In genomic region chr1:214445846-214446614, GRCh38 we compare ENCODE assay signal across 8 cellular contexts.
DNase-seq lines count a peak whose midpoint lies in the region; ATAC-seq and TF ChIP-seq lines count a peak whose summit lies in the region.

No MANE protein-coding gene starts in this region.

- 0 to 9% methylated on average over 1 to 2 of the region's 2 CpGs for WGBS in gastroesophageal sphincter (ENCODE audit: low coverage in 1 of 2), 2 donors

- peak overlapping the region; percentile 37 for H3K4me3 Mint-ChIP-seq in T-helper 2 cell treated with Interferon-gamma antibody and Interleukin-4, amounts not matched to agents 5 μg/mL and 100 μg/mL, for 36 hours

- no peak for TF ChIP-seq EP300 in gastroesophageal sphincter (IDR thresholded peaks at IDR 0.05)

- H3K4me1 ChIP-seq in left ventricle myocardium inferior: peaks cover 37% of the 10 kb centered on the region
- peaks cover 9 to 46% (median 16%) of the 10 kb centered on the region in 3 donors for H3K4me1 ChIP-seq in gastroesophageal sphincter

- H3K27me3 ChIP-seq in left ventricle myocardium inferior (ENCODE audit: low read depth) (no peaks in the 10 kb centered on the region), gastroesophageal sphincter (no peaks in the 10 kb centered on the region)

- peaks cover 4% of the 10 kb centered on the region for H3K9me3 Mint-ChIP-seq in T-helper 2 cell treated with Interferon-gamma antibody and Interleukin-4, amounts not matched to agents 5 μg/mL and 100 μg/mL, for 36 hours

- H3K36me3 ChIP-seq in left ventricle myocardium inferior: peaks cover 7% of the 10 kb centered on the region
- peaks cover 0 to 7% of the 10 kb centered on the region in 2 donors for H3K36me3 ChIP-seq in gastroesophageal sphincter

- peaks cover 16% of the 10 kb centered on the region for H3K36me3 Mint-ChIP-seq in T-helper 2 cell treated with Interferon-gamma antibody and Interleukin-4, amounts not matched to agents 5 μg/mL and 100 μg/mL, for 36 hours (ENCODE audit: low read depth)

- H3K27me3 Mint-ChIP-seq in T-helper 2 cell treated with Interferon-gamma antibody and Interleukin-4, amounts not matched to agents 5 μg/mL and 100 μg/mL, for 36 hours (ENCODE audit: low read depth): no peaks in the 10 kb centered on the region

- peaks cover 63% of the 10 kb centered on the region for H3K4me1 Mint-ChIP-seq in T-helper 2 cell treated with Interferon-gamma antibody and Interleukin-4, amounts not matched to agents 5 μg/mL and 100 μg/mL, for 36 hours (ENCODE audit: low read depth)

- H3K27ac ChIP-seq in left ventricle myocardium inferior (replicated peaks) (peak overlapping the region; percentile 30), gastroesophageal sphincter (peak overlapping the region; percentile 54 to 71 (median 70))

- no peaks in the 10 kb centered on the region for H3K9me3 ChIP-seq in left ventricle myocardium inferior (replicated peaks)
- no peaks in the 10 kb centered on the region for H3K9me3 ChIP-seq in gastroesophageal sphincter

- TF ChIP-seq CTCF in left ventricle myocardium inferior (IDR thresholded peaks at IDR 0.05; ENCODE audit: borderline replicate concordance): no peak
- TF ChIP-seq CTCF in gastroesophageal sphincter (IDR thresholded peaks at IDR 0.05): no peak

- intact Hi-C loops in left ventricle myocardium inferior (cut with micrococcal nuclease): no loop called here
- intact Hi-C loops in cardiac septum (cut with DNase I): no loop called here
- intact Hi-C loops in head of caudate nucleus (cut with DNase I): no loop called here

- H3K4me3 ChIP-seq in left ventricle myocardium inferior: no peak overlapping the region
- no peak overlapping the region for H3K4me3 ChIP-seq in gastroesophageal sphincter

- TF ChIP-seq POLR2A in gastroesophageal sphincter (IDR thresholded peaks at IDR 0.05): no peak

- no peak for DNase-seq in left ventricle myocardium inferior
- no peak for DNase-seq in cardiac septum (ENCODE audit: low spot score)
- peak; percentile 42 for DNase-seq in T-helper 2 cell treated with Interferon-gamma antibody and Interleukin-4, amounts not matched to agents 5 μg/mL and 100 μg/mL, for 36 hours (ENCODE audit: low spot score)
- DNase-seq in NCI-H1105 (lab: John Stamatoyannopoulos, UW): no peak
- DNase-seq in activated gamma-delta T cell treated with Interleukin-2 at 50 U/mL for 16 hours: no peak
- no peak for DNase-seq in head of caudate nucleus

- ATAC-seq in gastroesophageal sphincter (peak; percentile 52), GM18909 (IDR thresholded peaks at IDR 0.05; ENCODE audit: poor library complexity, unreplicated experiment) (no peak)

- peak overlapping the region; percentile 89 for H3K27ac Mint-ChIP-seq in T-helper 2 cell treated with Interferon-gamma antibody and Interleukin-4, amounts not matched to agents 5 μg/mL and 100 μg/mL, for 36 hours
